In genomic region chr9:34512131-34513078, GRCh38 we compare ENCODE assay signal across 17 cellular contexts. TPM values are rescaled to one million over a fixed set of nuclear protein-coding genes. Genes with fewer than 3 reads are reported as not detected.
DNase-seq lines count a peak whose midpoint lies in the region; TF ChIP-seq lines count a peak whose summit lies in the region.
"Had no signal": no experiment of that assay in that cellular context is flagged by ENCODE, and none has a peak within 500 bp of the region (broad histone marks: within the 10 kb centered on the region; RNA-seq: fewer than 3 reads in every experiment).

No MANE protein-coding gene starts in this region.

- H2AFZ ChIP-seq in hepatocyte: no peak overlapping the region
- no peak overlapping the region for H2AFZ ChIP-seq in neural progenitor cell (replicated peaks)

- no peaks in the 10 kb centered on the region for H3K36me3 ChIP-seq in hepatocyte (replicated peaks; ENCODE audit: insufficient read depth, low read depth)
- H3K36me3 ChIP-seq in neural progenitor cell: no peaks in the 10 kb centered on the region
- H3K36me3 ChIP-seq in CD4-positive, alpha-beta memory T cell (ENCODE audit: insufficient read depth, low read length): no peaks in the 10 kb centered on the region

- no peaks in the 10 kb centered on the region for H3K9me2 ChIP-seq in hepatocyte (replicated peaks; ENCODE audit: insufficient read depth)

- H3K27me3 Mint-ChIP-seq in neural progenitor cell (ENCODE audit: insufficient read depth, low read depth): peaks cover 17% of the 10 kb centered on the region
- peaks cover 2% of the 10 kb centered on the region for H3K27me3 Mint-ChIP-seq in T-helper 2 cell treated with Interferon-gamma antibody and Interleukin-4, amounts not matched to agents 5 μg/mL and 100 μg/mL, for 36 hours (ENCODE audit: low read depth)
- no peaks in the 10 kb centered on the region for H3K27me3 Mint-ChIP-seq in CD4-positive, alpha-beta memory T cell

- H3K9ac ChIP-seq in neural progenitor cell: no peak overlapping the region

- DNase-seq in ELF-1 (ENCODE audit: low read depth, low spot score) (peak; percentile 69), NCI-H526 treated with DMSO at 0.1 percent for 48 hours (lab: John Stamatoyannopoulos, UW) (peak; percentile 77), hepatocyte (ENCODE audit: low spot score) (peak; percentile 18), neural progenitor cell (ENCODE audit: low spot score) (no peak), NCI-H1694 (lab: John Stamatoyannopoulos, UW) (no peak), ACHN (no peak)
- DNase-seq in T-helper 2 cell treated with Interferon-gamma antibody and Interleukin-4, amounts not matched to agents 5 μg/mL and 100 μg/mL, for 36 hours (ENCODE audit: low spot score): no peak
- DNase-seq in CD4-positive, alpha-beta memory T cell: no peak
- DNase-seq: AML-193, aorta, foreskin melanocyte, NCI-H2081 treated with DMSO at 0.1 percent for 48 hours, NCI-H524, OCI-M1 had no signal

- intact Hi-C loops in CD4-positive, alpha-beta memory T cell (cut with micrococcal nuclease): no loop called here

- no peaks in the 10 kb centered on the region for H3K36me3 Mint-ChIP-seq in neural progenitor cell
- no peaks in the 10 kb centered on the region for H3K36me3 Mint-ChIP-seq in T-helper 2 cell treated with Interferon-gamma antibody and Interleukin-4, amounts not matched to agents 5 μg/mL and 100 μg/mL, for 36 hours (ENCODE audit: low read depth)
- H3K36me3 Mint-ChIP-seq in CD4-positive, alpha-beta memory T cell: no peaks in the 10 kb centered on the region

- H3K4me1 ChIP-seq in hepatocyte (ENCODE audit: insufficient read depth) (peaks cover 14% of the 10 kb centered on the region), neural progenitor cell (peaks cover 25% of the 10 kb centered on the region)
- no peaks in the 10 kb centered on the region for H3K4me1 ChIP-seq in CD4-positive, alpha-beta memory T cell (ENCODE audit: insufficient read depth, low read length)

- no peaks in the 10 kb centered on the region for H4K20me1 ChIP-seq in hepatocyte (ENCODE audit: insufficient read depth, poor library complexity, severe bottlenecking)
- no peaks in the 10 kb centered on the region for H4K20me1 ChIP-seq in neural progenitor cell (ENCODE audit: low read depth)

- H3K4me3 ChIP-seq in hepatocyte (no peak overlapping the region), neural progenitor cell (no peak overlapping the region)
- H3K4me3 ChIP-seq in CD4-positive, alpha-beta memory T cell (ENCODE audit: low read length in 2 of 2): no peak overlapping the region

- no peak overlapping the region for H3K27ac ChIP-seq in hepatocyte
- H3K27ac ChIP-seq in neural progenitor cell: no peak overlapping the region
- no peak overlapping the region for H3K27ac ChIP-seq in CD4-positive, alpha-beta memory T cell (ENCODE audit: low read depth, low read length)

- POLR2A ChIA-PET in CD4-positive, alpha-beta memory T cell (lab: Charles Lee; ENCODE audit: partially characterized antibody): no interaction called here

- TF ChIP-seq CTCF in hepatocyte (IDR thresholded peaks at IDR 0.05; ENCODE audit: poor library complexity) (no peak), neural progenitor cell (IDR thresholded peaks at IDR 0.05) (no peak)

- H3K4me1 Mint-ChIP-seq in neural progenitor cell: peaks cover 42% of the 10 kb centered on the region
- H3K4me1 Mint-ChIP-seq in T-helper 2 cell treated with Interferon-gamma antibody and Interleukin-4, amounts not matched to agents 5 μg/mL and 100 μg/mL, for 36 hours (ENCODE audit: low read depth): no peaks in the 10 kb centered on the region
- no peaks in the 10 kb centered on the region for H3K4me1 Mint-ChIP-seq in CD4-positive, alpha-beta memory T cell
- H3K4me1 Mint-ChIP-seq: IgD-negative memory B cell had no signal

- in situ Hi-C loops in ACHN (cut with HindIII; ENCODE audit: low pct_ligation_motif_present, low pct_unique_long_range_greater_than_20kb, low sequenced_read_pairs): no loop called here

- no peaks in the 10 kb centered on the region for H3K9me3 Mint-ChIP-seq in neural progenitor cell
- H3K9me3 Mint-ChIP-seq in T-helper 2 cell treated with Interferon-gamma antibody and Interleukin-4, amounts not matched to agents 5 μg/mL and 100 μg/mL, for 36 hours: no peaks in the 10 kb centered on the region
- H3K9me3 Mint-ChIP-seq in CD4-positive, alpha-beta memory T cell: peaks cover 0 to 2% (median 0%) of the 10 kb centered on the region in 8 donors
- H3K9me3 Mint-ChIP-seq: IgD-negative memory B cell had no signal

- CTCF ChIA-PET in CD4-positive, alpha-beta memory T cell (lab: Charles Lee; ENCODE audit: partially characterized antibody): interaction anchor here (1.0 to 1.3 kb wide), 3 partner anchors 16 to 108 kb away, joined by 3 read pairs; no protein-coding TSS in a partner anchor

- H3F3A ChIP-seq in neural progenitor cell (ENCODE audit: low read depth): peaks cover 13% of the 10 kb centered on the region

- peak overlapping the region; percentile 69 for H3K27ac Mint-ChIP-seq in neural progenitor cell
- H3K27ac Mint-ChIP-seq in T-helper 2 cell treated with Interferon-gamma antibody and Interleukin-4, amounts not matched to agents 5 μg/mL and 100 μg/mL, for 36 hours: no peak overlapping the region
- no peak overlapping the region for H3K27ac Mint-ChIP-seq in CD4-positive, alpha-beta memory T cell
- H3K27ac Mint-ChIP-seq: IgD-negative memory B cell had no signal

- no peaks in the 10 kb centered on the region for H3K79me2 ChIP-seq in hepatocyte
- no peaks in the 10 kb centered on the region for H3K79me2 ChIP-seq in neural progenitor cell (ENCODE audit: low read depth)

- H3K4me3 Mint-ChIP-seq in neural progenitor cell: peak overlapping the region; percentile 62
- H3K4me3 Mint-ChIP-seq in T-helper 2 cell treated with Interferon-gamma antibody and Interleukin-4, amounts not matched to agents 5 μg/mL and 100 μg/mL, for 36 hours: no peak overlapping the region
- H3K4me3 Mint-ChIP-seq in CD4-positive, alpha-beta memory T cell: no peak overlapping the region
- H3K4me3 Mint-ChIP-seq: IgD-negative memory B cell had no signal

- H3K4me2 ChIP-seq in hepatocyte (no peak overlapping the region), neural progenitor cell (peak overlapping the region; percentile 65)

- H3K9me3 ChIP-seq in hepatocyte (ENCODE audit: low read depth) (no peaks in the 10 kb centered on the region), neural progenitor cell (ENCODE audit: low read depth) (no peaks in the 10 kb centered on the region)
- no peaks in the 10 kb centered on the region for H3K9me3 ChIP-seq in CD4-positive, alpha-beta memory T cell (ENCODE audit: control insufficient read depth in 1 of 2, low read length in 2 of 2)

- 56% methylated on average over 9 of the region's 9 CpGs for whole genome bisulfite sequencing in hepatocyte (ENCODE audit: low lambda C conversion rate, missing lambda C conversion rate)

- H3K27me3 ChIP-seq in hepatocyte (no peaks in the 10 kb centered on the region), neural progenitor cell (no peaks in the 10 kb centered on the region)
- H3K27me3 ChIP-seq in CD4-positive, alpha-beta memory T cell (ENCODE audit: insufficient read depth, low read length): no peaks in the 10 kb centered on the region

RNA-seq across cellular contexts. Expression of gene ENHO, which starts 10.4 kb away (rescaled TPM):
- total RNA-seq in hepatocyte: 1.5 and 1.6 TPM in 2 replicates
- polyA plus RNA-seq in hepatocyte: 5.3 and 9.4 TPM in 2 replicates
- total RNA-seq in neural progenitor cell (ENCODE audit: low replicate concordance): 4.4 and 21.3 TPM in 2 replicates
- not detected for total RNA-seq in CD4-positive, alpha-beta memory T cell
- under 1 TPM in 1 of 2 donors, not detected in 1; 0.47 TPM for polyA plus RNA-seq in CD4-positive, alpha-beta memory T cell
- total RNA-seq: aorta, endothelial cell of umbilical vein had no signal
- polyA plus RNA-seq: aorta, IgD-negative memory B cell had no signal

RNA-seq across cellular contexts. Expression of gene DNAI1, which starts 53.8 kb away (rescaled TPM):
- total RNA-seq in hepatocyte: 0.57 TPM in 1 of 2 replicates, not detected in the other
- polyA plus RNA-seq in hepatocyte: not detected in 2 replicates
- total RNA-seq in neural progenitor cell (ENCODE audit: low replicate concordance): 0.52 and 1.3 TPM in 2 replicates
- not detected for total RNA-seq in CD4-positive, alpha-beta memory T cell
- not detected for polyA plus RNA-seq in CD4-positive, alpha-beta memory T cell
- total RNA-seq: activated CD8-positive, alpha-beta memory T cell treated with anti-CD3 and anti-CD28 coated beads for 36 hours; aorta; endothelial cell of umbilical vein had no signal
- polyA plus RNA-seq: aorta, endothelial cell of umbilical vein, IgD-negative memory B cell had no signal

RNA-seq across cellular contexts. Expression of gene FAM219A, which starts 54.0 kb away (rescaled TPM):
- total RNA-seq in hepatocyte (8.8 and 9.5 TPM in 2 replicates), neural progenitor cell (ENCODE audit: low replicate concordance) (4.2 and 6.5 TPM in 2 replicates)
- polyA plus RNA-seq in hepatocyte: 15.0 and 16.3 TPM in 2 replicates
- 10 to 100 TPM; 13.9 to 16.3 TPM for total RNA-seq in CD4-positive, alpha-beta memory T cell
- 1 to 10 TPM in 1 of 2 donors, under 1 TPM in 1; 0.33 to 1.4 TPM for polyA plus RNA-seq in CD4-positive, alpha-beta memory T cell

Comparison
In these comparisons a context has a peak if more than half of its experiments do, and no peak if none do; other contexts are left out.
1. DNase-seq: peak in ELF-1 (single experiment), NCI-H526 treated with DMSO at 0.1 percent for 48 hours (single experiment) and hepatocyte (single experiment); none in neural progenitor cell (single experiment), T-helper 2 cell treated with Interferon-gamma antibody and Interleukin-4, amounts not matched to agents 5 μg/mL and 100 μg/mL, for 36 hours (single experiment), NCI-H1694 (single experiment), ACHN (single experiment) and CD4-positive, alpha-beta memory T cell (0 of 5).